In genomic region chr2:409523-409922, GRCh38 we compare ENCODE assay signal across 24 cellular contexts.
"Had no signal": no experiment of that assay in that cellular context is flagged by ENCODE, and none has a peak within 500 bp of the region (broad histone marks: within the 10 kb centered on the region; RNA-seq: fewer than 3 reads in every experiment).

No MANE protein-coding gene starts in this region.

- H3K9me3 ChIP-seq: MG63 had no signal

- H3K9ac ChIP-seq: KMS-11 had no signal

- H3K4me3 ChIP-seq: MG63 had no signal

- H3K27ac ChIP-seq: KMS-11 had no signal

- H3K27me3 ChIP-seq: MG63 had no signal

- H3K4me3 Mint-ChIP-seq: activated CD4-positive, alpha-beta memory T cell treated with anti-CD3 and anti-CD28 coated beads for 36 hours; activated naive CD4-positive, alpha-beta T cell treated with anti-CD3 and anti-CD28 coated beads, Interleukin-2, amount 10 ng/mL, durations not matched to agents 7 days and 5 days; activated T-cell treated with anti-CD3 and anti-CD28 coated beads, Interleukin-2, amount 50 U/mL, for 72 hours; T-helper 17 cell; WTC11 had no signal

- H3K4me2 ChIP-seq: KMS-11 had no signal

- H3K27ac Mint-ChIP-seq: activated CD4-positive, alpha-beta memory T cell treated with anti-CD3 and anti-CD28 coated beads for 36 hours; activated naive CD4-positive, alpha-beta T cell treated with anti-CD3 and anti-CD28 coated beads, Interleukin-2, amount 10 ng/mL, durations not matched to agents 7 days and 5 days; activated T-cell treated with anti-CD3 and anti-CD28 coated beads, Interleukin-2, amount 50 U/mL, for 72 hours; activated T-helper 2 cell treated with anti-CD3 and anti-CD28 coated beads, Interferon-gamma antibody, Interleukin-2, Interleukin-4, amounts not matched to agents 10 μg/mL and 5 μg/mL and 100 μg/mL, durations not matched to agents 14 hours and 24 hours and 36 hours; T-helper 17 cell; WTC11 had no signal

- FAIRE-seq: RCC 7860 had no signal

- DNase-seq: activated CD4-positive, alpha-beta memory T cell treated with anti-CD3 and anti-CD28 coated beads for 36 hours; activated CD4-positive, alpha-beta T cell treated with anti-CD3 and anti-CD28 coated beads for 48 hours; activated CD4-positive, CD25-positive, alpha-beta regulatory T cell treated with anti-CD3 and anti-CD28 coated beads, Interleukin-2, amount 50 U/mL, for 72 hours; activated gamma-delta T cell treated with Interleukin-2 at 50 U/mL for 16 hours; activated naive CD4-positive, alpha-beta T cell treated with anti-CD3 and anti-CD28 coated beads, Interleukin-2, amount 10 ng/mL, durations not matched to agents 7 days and 5 days; activated T-cell treated with anti-CD3 and anti-CD28 coated beads, Interleukin-2, amount 50 U/mL, for 72 hours; amygdala; caudate nucleus; MG63; NCI-H1105; NCI-H1436; NCI-H1694 treated with DMSO at 0.1 percent for 48 hours; NCI-H2029 treated with DMSO at 0.1 percent for 48 hours; NCI-H510A treated with DMSO at 0.1 percent for 48 hours; NCI-H69; NK-92 treated with Interleukin-12 subunit alpha and Interleukin-12 subunit beta, amount 100 ng/mL, for 24 hours; PC-3; SHP77 treated with DMSO at 0.1 percent for 48 hours; T-helper 17 cell; T-helper 9 cell had no signal

- H3K36me3 ChIP-seq: MG63 had no signal

- ATAC-seq: activated T-cell treated with anti-CD3 and anti-CD28 coated beads, Interleukin-2, amount 50 U/mL, for 72 hours; PC-3; T-helper 17 cell; WTC11 had no signal

- H3K36me3 Mint-ChIP-seq: activated CD4-positive, alpha-beta memory T cell treated with anti-CD3 and anti-CD28 coated beads for 36 hours; activated naive CD4-positive, alpha-beta T cell treated with anti-CD3 and anti-CD28 coated beads, Interleukin-2, amount 10 ng/mL, durations not matched to agents 7 days and 5 days had no signal

- H3K4me1 Mint-ChIP-seq: activated naive CD4-positive, alpha-beta T cell treated with anti-CD3 and anti-CD28 coated beads, Interleukin-2, amount 10 ng/mL, durations not matched to agents 7 days and 5 days; T-helper 17 cell; WTC11 had no signal
